ENCODE assay signal across 15 cellular contexts in genomic region chr16:30459456-30459855, GRCh38. TPM values are rescaled to one million over a fixed set of nuclear protein-coding genes. Genes with fewer than 3 reads are reported as not detected.
DNase-seq lines count a peak whose midpoint lies in the region; ATAC-seq lines count a peak whose summit lies in the region.
"Had no signal": no experiment of that assay in that cellular context is flagged by ENCODE, and none has a peak within 500 bp of the region (broad histone marks: within the 10 kb centered on the region; RNA-seq: fewer than 3 reads in every experiment).

No MANE protein-coding gene starts in this region.

- H3K4me3 Mint-ChIP-seq in activated T-cell treated with anti-CD3 and anti-CD28 coated beads, Interleukin-2, amount 50 U/mL, for 24 hours: peak overlapping the region; percentile 72
- H3K4me3 Mint-ChIP-seq in IgD-negative memory B cell: peak overlapping the region in 3 of 4 donors; percentile 70 to 91 (median 76)
- H3K4me3 Mint-ChIP-seq in activated T-helper 2 cell treated with anti-CD3 and anti-CD28 coated beads, Interferon-gamma antibody, Interleukin-2, Interleukin-4, amounts not matched to agents 10 μg/mL and 5 μg/mL and 100 μg/mL, durations not matched to agents 14 hours and 24 hours and 36 hours (ENCODE audit: low read depth): peak overlapping the region; percentile 50
- H3K4me3 Mint-ChIP-seq in stimulated activated naive B cell treated with anti-CD40 and anti-IgM and Interleukin-4, amounts not matched to agents 10 μg/mL and 1 μg/mL and 100 μg/mL, for 72 hours: peak overlapping the region; percentile 69 to 74

- peak overlapping the region; percentile 95 for H3K27ac Mint-ChIP-seq in activated T-cell treated with anti-CD3 and anti-CD28 coated beads, Interleukin-2, amount 50 U/mL, for 24 hours
- peak overlapping the region; percentile 59 to 93 (median 92) for H3K27ac Mint-ChIP-seq in IgD-negative memory B cell
- peak overlapping the region; percentile 96 for H3K27ac Mint-ChIP-seq in activated T-helper 2 cell treated with anti-CD3 and anti-CD28 coated beads, Interferon-gamma antibody, Interleukin-2, Interleukin-4, amounts not matched to agents 10 μg/mL and 5 μg/mL and 100 μg/mL, durations not matched to agents 14 hours and 24 hours and 36 hours
- peak overlapping the region; percentile 97 for H3K27ac Mint-ChIP-seq in stimulated activated naive B cell treated with anti-CD40 and anti-IgM and Interleukin-4, amounts not matched to agents 10 μg/mL and 1 μg/mL and 100 μg/mL, for 72 hours

- H3K9me3 Mint-ChIP-seq in activated T-cell treated with anti-CD3 and anti-CD28 coated beads, Interleukin-2, amount 50 U/mL, for 24 hours: no peaks in the 10 kb centered on the region
- no peaks in the 10 kb centered on the region for H3K9me3 Mint-ChIP-seq in IgD-negative memory B cell
- no peaks in the 10 kb centered on the region for H3K9me3 Mint-ChIP-seq in activated T-helper 2 cell treated with anti-CD3 and anti-CD28 coated beads, Interferon-gamma antibody, Interleukin-2, Interleukin-4, amounts not matched to agents 10 μg/mL and 5 μg/mL and 100 μg/mL, durations not matched to agents 14 hours and 24 hours and 36 hours
- H3K9me3 Mint-ChIP-seq in stimulated activated naive B cell treated with anti-CD40 and anti-IgM and Interleukin-4, amounts not matched to agents 10 μg/mL and 1 μg/mL and 100 μg/mL, for 72 hours: no peaks in the 10 kb centered on the region

- H3K36me3 Mint-ChIP-seq in activated T-cell treated with anti-CD3 and anti-CD28 coated beads, Interleukin-2, amount 50 U/mL, for 24 hours (ENCODE audit: low read depth): no peaks in the 10 kb centered on the region
- peaks cover 2% of the 10 kb centered on the region for H3K36me3 Mint-ChIP-seq in IgD-negative memory B cell
- H3K36me3 Mint-ChIP-seq in activated T-helper 2 cell treated with anti-CD3 and anti-CD28 coated beads, Interferon-gamma antibody, Interleukin-2, Interleukin-4, amounts not matched to agents 10 μg/mL and 5 μg/mL and 100 μg/mL, durations not matched to agents 14 hours and 24 hours and 36 hours (ENCODE audit: low read depth): no peaks in the 10 kb centered on the region
- peaks cover 0 to 3% of the 10 kb centered on the region in 2 donors for H3K36me3 Mint-ChIP-seq in stimulated activated naive B cell treated with anti-CD40 and anti-IgM and Interleukin-4, amounts not matched to agents 10 μg/mL and 1 μg/mL and 100 μg/mL, for 72 hours

- intact Hi-C loops in activated T-helper 2 cell treated with anti-CD3 and anti-CD28 coated beads, Interferon-gamma antibody, Interleukin-2, Interleukin-4, amounts not matched to agents 10 μg/mL and 5 μg/mL and 100 μg/mL, durations not matched to agents 14 hours and 24 hours and 36 hours (cut with micrococcal nuclease): loop anchor here (2.0 kb wide), 1 partner anchor 25 kb away; no protein-coding TSS in a partner anchor

- DNase-seq in activated T-cell treated with anti-CD3 and anti-CD28 coated beads, Interleukin-2, amount 50 U/mL, for 24 hours: no peak
- no peak for DNase-seq in activated T-cell treated with anti-CD3 and anti-CD28 coated beads, Interleukin-2, amount 50 U/mL, for 48 hours
- DNase-seq in activated T-helper 2 cell treated with anti-CD3 and anti-CD28 coated beads, Interferon-gamma antibody, Interleukin-2, Interleukin-4, amounts not matched to agents 10 μg/mL and 5 μg/mL and 100 μg/mL, durations not matched to agents 14 hours and 24 hours and 36 hours (ENCODE audit: low spot score): no peak
- no peak for DNase-seq in stimulated activated naive B cell treated with anti-CD40 and anti-IgM and Interleukin-4, amounts not matched to agents 10 μg/mL and 1 μg/mL and 100 μg/mL, for 72 hours
- DNase-seq in HuH-7.5 (ENCODE audit: low spot score) (no peak), RKO (ENCODE audit: low spot score) (no peak)
- DNase-seq: ACHN, DMS53, NCI-H2227 treated with DMSO at 0.1 percent for 48 hours, occipital lobe, trophoblast cell had no signal

- ATAC-seq in stimulated activated naive B cell treated with anti-CD40 and anti-IgM and Interleukin-4, amounts not matched to agents 10 μg/mL and 1 μg/mL and 100 μg/mL, for 72 hours (replicated peaks): no peak
- ATAC-seq in HG02642 (IDR thresholded peaks at IDR 0.05; ENCODE audit: poor library complexity, unreplicated experiment): no peak

- peaks cover 72% of the 10 kb centered on the region for H3K4me1 Mint-ChIP-seq in activated T-cell treated with anti-CD3 and anti-CD28 coated beads, Interleukin-2, amount 50 U/mL, for 24 hours (ENCODE audit: low read depth)
- H3K4me1 Mint-ChIP-seq in IgD-negative memory B cell: peaks cover 24 to 34% (median 32%) of the 10 kb centered on the region in 3 donors
- H3K4me1 Mint-ChIP-seq in activated T-helper 2 cell treated with anti-CD3 and anti-CD28 coated beads, Interferon-gamma antibody, Interleukin-2, Interleukin-4, amounts not matched to agents 10 μg/mL and 5 μg/mL and 100 μg/mL, durations not matched to agents 14 hours and 24 hours and 36 hours (ENCODE audit: low read depth): peaks cover 57% of the 10 kb centered on the region
- H3K4me1 Mint-ChIP-seq in stimulated activated naive B cell treated with anti-CD40 and anti-IgM and Interleukin-4, amounts not matched to agents 10 μg/mL and 1 μg/mL and 100 μg/mL, for 72 hours: peaks cover 43 to 84% of the 10 kb centered on the region in 2 donors

- no peaks in the 10 kb centered on the region for H3K27me3 Mint-ChIP-seq in activated T-cell treated with anti-CD3 and anti-CD28 coated beads, Interleukin-2, amount 50 U/mL, for 24 hours
- no peaks in the 10 kb centered on the region for H3K27me3 Mint-ChIP-seq in IgD-negative memory B cell
- H3K27me3 Mint-ChIP-seq in activated T-helper 2 cell treated with anti-CD3 and anti-CD28 coated beads, Interferon-gamma antibody, Interleukin-2, Interleukin-4, amounts not matched to agents 10 μg/mL and 5 μg/mL and 100 μg/mL, durations not matched to agents 14 hours and 24 hours and 36 hours (ENCODE audit: low read depth): no peaks in the 10 kb centered on the region
- H3K27me3 Mint-ChIP-seq in stimulated activated naive B cell treated with anti-CD40 and anti-IgM and Interleukin-4, amounts not matched to agents 10 μg/mL and 1 μg/mL and 100 μg/mL, for 72 hours: no peaks in the 10 kb centered on the region

RNA-seq across cellular contexts. Expression of gene ITGAL, which starts 13.1 kb away (rescaled TPM):
- polyA plus RNA-seq in IgD-negative memory B cell: 51.9 TPM
- 292 and 293 TPM in 2 replicates for total RNA-seq in activated T-helper 2 cell treated with anti-CD3 and anti-CD28 coated beads, Interferon-gamma antibody, Interleukin-2, Interleukin-4, amounts not matched to agents 10 μg/mL and 5 μg/mL and 100 μg/mL, durations not matched to agents 14 hours and 24 hours and 36 hours
- total RNA-seq: fibroblast of lung, smooth muscle cell had no signal
- polyA plus RNA-seq: fibroblast of lung, smooth muscle cell had no signal

RNA-seq across cellular contexts. Expression of gene SEPHS2, which starts 13.8 kb away (rescaled TPM):
- 64.0 TPM for polyA plus RNA-seq in IgD-negative memory B cell
- total RNA-seq in activated T-helper 2 cell treated with anti-CD3 and anti-CD28 coated beads, Interferon-gamma antibody, Interleukin-2, Interleukin-4, amounts not matched to agents 10 μg/mL and 5 μg/mL and 100 μg/mL, durations not matched to agents 14 hours and 24 hours and 36 hours: 82.9 and 84.1 TPM in 2 replicates

RNA-seq across cellular contexts. Expression of gene DCTPP1, which starts 29.6 kb away (rescaled TPM):
- polyA plus RNA-seq in IgD-negative memory B cell: 137 TPM
- total RNA-seq in activated T-helper 2 cell treated with anti-CD3 and anti-CD28 coated beads, Interferon-gamma antibody, Interleukin-2, Interleukin-4, amounts not matched to agents 10 μg/mL and 5 μg/mL and 100 μg/mL, durations not matched to agents 14 hours and 24 hours and 36 hours: 127 and 128 TPM in 2 replicates

RNA-seq across cellular contexts. Expression of gene ZNF771, which starts 52.0 kb away (rescaled TPM):
- 4.8 TPM for polyA plus RNA-seq in IgD-negative memory B cell
- 8.3 and 9.3 TPM in 2 replicates for total RNA-seq in activated T-helper 2 cell treated with anti-CD3 and anti-CD28 coated beads, Interferon-gamma antibody, Interleukin-2, Interleukin-4, amounts not matched to agents 10 μg/mL and 5 μg/mL and 100 μg/mL, durations not matched to agents 14 hours and 24 hours and 36 hours
